11 cellular contexts compared by ENCODE assay signal in genomic region chr13:74325106-74325505, GRCh38.
A peak's percentile ranks its signal among the peaks of the same experiment; 100 is the strongest.
DNase-seq lines count a peak whose midpoint lies in the region; ATAC-seq and TF ChIP-seq lines count a peak whose summit lies in the region.
"Had no signal": no experiment of that assay in that cellular context is flagged by ENCODE, and none has a peak within 500 bp of the region (broad histone marks: within the 10 kb centered on the region; RNA-seq: fewer than 3 reads in every experiment).

No MANE protein-coding gene starts in this region.

- no peak overlapping the region for H3K4me3 ChIP-seq in transverse colon
- H3K4me3 ChIP-seq: BLaER1, uterus had no signal

- H3K4me1 ChIP-seq in transverse colon = no peaks in the 10 kb centered on the region
- H3K4me1 ChIP-seq: BLaER1, uterus had no signal

- TF ChIP-seq POLR2A in transverse colon (IDR thresholded peaks at IDR 0.05) = no peak

- DNase-seq in Right ventricle myocardium superior (no peak), cardiac septum (ENCODE audit: low spot score) (no peak), RPMI7951 (ENCODE audit: low read depth) (peak; percentile 69), glomerular visceral epithelial cell (ENCODE audit: extremely low spot score) (peak; percentile 8), transverse colon (no peak), germinal center (ENCODE audit: low spot score) (no peak)
- DNase-seq in activated CD8-positive, alpha-beta memory T cell treated with anti-CD3 and anti-CD28 coated beads, Interleukin-2, amount 50 U/mL, for 4 hours = no peak
- DNase-seq: KG1 had no signal

- TF ChIP-seq EP300 in transverse colon (IDR thresholded peaks at IDR 0.05; ENCODE audit: low read depth) = no peak

- no peaks in the 10 kb centered on the region for H3K27me3 ChIP-seq in transverse colon
- H3K27me3 ChIP-seq: BLaER1, uterus had no signal

- H3K27ac ChIP-seq in transverse colon = peak overlapping the region in 3 of 4 donors; percentile 42 to 63 (median 50)
- H3K27ac ChIP-seq: BLaER1, uterus had no signal

- no peak for TF ChIP-seq CTCF in transverse colon (IDR thresholded peaks at IDR 0.05)

- H3K9me3 ChIP-seq in transverse colon = no peaks in the 10 kb centered on the region
- H3K9me3 ChIP-seq: BLaER1, uterus had no signal

- intact Hi-C loops in Right ventricle myocardium superior (cut with DNase I) = no loop called here
- intact Hi-C loops in cardiac septum (cut with DNase I) = no loop called here
- intact Hi-C loops in transverse colon (cut with DNase I; ENCODE audit: low total_unique reads) = no loop called here

- no peaks in the 10 kb centered on the region for H3K36me3 ChIP-seq in transverse colon
- H3K36me3 ChIP-seq: BLaER1, uterus had no signal

- in situ Hi-C loops in transverse colon (cut with MboI; ENCODE audit: low pct_ligation_motif_present in 1 of 4, low pct_unique_long_range_greater_than_20kb in 1 of 4, low sequenced_read_pairs in 3 of 4) = no loop called here

- WGBS in transverse colon (ENCODE audit: low coverage in 1 of 2), 2 donors = 52 to 70% methylated on average over 3 of the region's 3 CpGs

- ATAC-seq in Right ventricle myocardium superior (ENCODE audit: poor library complexity) (peak; percentile 73), GM18498 (IDR thresholded peaks at IDR 0.05; ENCODE audit: unreplicated experiment) (no peak)

Comparison
In these comparisons a context has a peak if more than half of its experiments do, and no peak if none do; other contexts are left out.
1. DNase-seq: peak in RPMI7951 (single experiment) and glomerular visceral epithelial cell (single experiment); none in Right ventricle myocardium superior (single experiment), cardiac septum (single experiment), transverse colon (single experiment), activated CD8-positive, alpha-beta memory T cell treated with anti-CD3 and anti-CD28 coated beads, Interleukin-2, amount 50 U/mL, for 4 hours (single experiment) and germinal center (single experiment).